10 cellular contexts compared by ENCODE assay signal in the genomic region with DNA sequence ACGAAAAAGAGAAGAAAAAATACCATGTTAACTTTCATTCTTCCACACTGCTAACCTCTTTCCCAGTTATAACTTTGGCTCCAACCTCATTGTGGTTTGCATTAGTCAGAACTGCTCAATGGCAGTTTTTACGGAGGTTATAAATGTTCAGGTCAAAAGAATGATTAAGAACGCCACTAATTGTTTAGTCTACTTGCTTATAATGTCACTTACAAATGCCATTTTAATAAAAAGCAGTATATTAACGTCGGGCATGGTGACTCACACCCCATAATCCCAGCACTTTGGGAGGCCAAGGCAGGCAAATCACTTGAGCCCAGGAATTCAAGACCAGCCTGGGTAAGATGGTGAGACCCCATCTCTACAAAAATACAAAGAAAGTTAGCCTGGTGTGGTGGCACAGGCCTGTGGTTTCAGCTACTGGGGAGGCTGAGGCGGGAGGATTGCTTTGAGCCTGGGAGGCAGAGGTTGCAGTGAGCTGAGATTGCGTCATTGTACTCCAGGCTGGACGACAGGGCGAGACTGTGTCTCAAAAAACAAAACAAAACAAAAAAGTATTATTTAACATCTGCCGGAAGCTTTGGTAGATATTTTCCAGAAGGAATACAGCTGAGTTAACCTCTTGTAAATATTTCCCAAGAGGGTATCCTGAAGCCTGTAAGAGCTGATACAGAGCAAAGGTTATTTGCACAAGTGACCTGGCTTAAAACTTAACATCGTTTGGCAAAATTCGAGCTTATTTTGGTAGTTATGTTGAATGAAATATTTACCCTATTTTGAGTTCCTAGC. TPM values are rescaled to one million over a fixed set of nuclear protein-coding genes. Genes with fewer than 3 reads are reported as not detected.
DNase-seq lines count a peak whose midpoint lies in the region; FAIRE-seq and TF ChIP-seq lines count a peak whose summit lies in the region.
"Had no signal": no experiment of that assay in that cellular context is flagged by ENCODE, and none has a peak within 500 bp of the region (broad histone marks: within the 10 kb centered on the region; RNA-seq: fewer than 3 reads in every experiment).

No MANE protein-coding gene starts in this region.

- H3K79me2 ChIP-seq in PC-9 (ENCODE audit: low read depth) (peaks cover 97% of the 10 kb centered on the region), endothelial cell of umbilical vein (ENCODE audit: control insufficient read depth, insufficient read depth, low read length) (peaks cover 86% of the 10 kb centered on the region), osteoblast (ENCODE audit: insufficient read depth, low read length) (peaks cover 86% of the 10 kb centered on the region), mesendoderm (ENCODE audit: control insufficient read depth, insufficient read depth, low read length) (peaks cover 65% of the 10 kb centered on the region)

- intact Hi-C loops in PC-9 (cut with micrococcal nuclease; ENCODE audit: unreplicated experiment) (loop anchor here (2.0 to 10.0 kb wide), 5 partner anchors 77 to 833 kb away; partner anchors contain the start of gene HNRNPA3), endothelial cell of umbilical vein (cut with micrococcal nuclease) (loop anchor here (1.0 to 5.0 kb wide), 5 partner anchors 17 to 233 kb away; partner anchors contain the start of gene NFE2L2)

- no peak overlapping the region for H2BK15ac ChIP-seq in mesendoderm (replicated peaks; ENCODE audit: low read depth)

- peak; percentile 92 for DNase-seq in Caki2 (ENCODE audit: low read depth)
- peak; percentile 38 to 80 for DNase-seq in PC-9
- peak; percentile 65 for DNase-seq in endothelial cell of umbilical vein (ENCODE audit: low read depth, low spot score)
- peak; percentile 63 for DNase-seq in osteoblast (ENCODE audit: insufficient read length, low spot score, missing footprints)
- DNase-seq in mesendoderm = no peak
- no peak for DNase-seq in NCI-H1694 (lab: John Stamatoyannopoulos, UW)
- DNase-seq in NCI-H774 (lab: John Stamatoyannopoulos, UW) = no peak
- no peak for DNase-seq in GOT3 (lab: John Stamatoyannopoulos, UW)
- DNase-seq: SW 1271 had no signal

- peaks cover 13% of the 10 kb centered on the region for H3K79me1 ChIP-seq in mesendoderm (ENCODE audit: low read length)

- peaks cover 6% of the 10 kb centered on the region; the same call in 1 of the 2 replicates for H3K36me3 ChIP-seq in PC-9 (ENCODE audit: low read depth)
- H3K36me3 ChIP-seq in endothelial cell of umbilical vein (ENCODE audit: control insufficient read depth in 2 of 2, extremely low read depth in 1 of 2, insufficient read depth in 2 of 2, low read length in 2 of 2) = no peaks in the 10 kb centered on the region
- H3K36me3 ChIP-seq in osteoblast (ENCODE audit: insufficient read depth, low read length) = no peaks in the 10 kb centered on the region
- no peaks in the 10 kb centered on the region for H3K36me3 ChIP-seq in mesendoderm (ENCODE audit: control insufficient read depth, insufficient read depth, low read length)
- H3K36me3 ChIP-seq: ovary had no signal

- TF ChIP-seq CTCF in PC-9 (conservative IDR thresholded peaks at IDR 0.05) = no peak
- no peak for TF ChIP-seq CTCF in endothelial cell of umbilical vein (IDR thresholded peaks at IDR 0.05; ENCODE audit: extremely low read depth in 1 of 2, insufficient read depth in 1 of 2, low read depth in 1 of 2, low read length in 2 of 2)
- no peak for TF ChIP-seq CTCF in osteoblast (IDR thresholded peaks at IDR 0.05; ENCODE audit: extremely low read depth, low read depth, low read length)

- no TSS peak for BruUV-seq in PC-9 (replicated peaks; lab: Mats Ljungman, UMichigan)
- no TSS peak for BruUV-seq in endothelial cell of umbilical vein (replicated peaks; lab: Mats Ljungman, UMichigan)

- no peak for TF ChIP-seq POLR2A in endothelial cell of umbilical vein (IDR thresholded peaks at IDR 0.05; ENCODE audit: low read depth, low read length)

- no peak overlapping the region for H2BK5ac ChIP-seq in mesendoderm (ENCODE audit: low read length)

- no peak overlapping the region for H4K8ac ChIP-seq in mesendoderm (ENCODE audit: low read depth, low read length)

- H3K27me3 ChIP-seq in PC-9 (ENCODE audit: insufficient read depth, low read depth) = no peaks in the 10 kb centered on the region
- no peaks in the 10 kb centered on the region for H3K27me3 ChIP-seq in endothelial cell of umbilical vein (ENCODE audit: control insufficient read depth in 2 of 2, insufficient read depth in 2 of 2, low read length in 2 of 2)
- no peaks in the 10 kb centered on the region for H3K27me3 ChIP-seq in osteoblast (ENCODE audit: insufficient read depth, low read length)
- no peaks in the 10 kb centered on the region for H3K27me3 ChIP-seq in mesendoderm (ENCODE audit: insufficient read depth, low read length, poor library complexity)
- H3K27me3 ChIP-seq: ovary had no signal

- no peak overlapping the region for H3K18ac ChIP-seq in mesendoderm (ENCODE audit: low read length)

- in situ Hi-C loops in Caki2 (cut with HindIII; ENCODE audit: low pct_unique_long_range_greater_than_20kb, low sequenced_read_pairs) = no loop called here

- H3K9ac ChIP-seq in endothelial cell of umbilical vein (replicated peaks; ENCODE audit: extremely low read depth, insufficient read depth, low read length) (peak overlapping the region; percentile 59), mesendoderm (ENCODE audit: low read length) (no peak overlapping the region)

- H2AFZ ChIP-seq in PC-9 = no peak overlapping the region
- H2AFZ ChIP-seq in endothelial cell of umbilical vein (ENCODE audit: low read depth, low read length) = no peak overlapping the region
- no peak overlapping the region for H2AFZ ChIP-seq in osteoblast (ENCODE audit: low read length)

- H4K5ac ChIP-seq in mesendoderm (ENCODE audit: low read length) = no peak overlapping the region

- no peaks in the 10 kb centered on the region for H3K9me1 ChIP-seq in endothelial cell of umbilical vein (replicated peaks; ENCODE audit: control insufficient read depth, extremely low read depth, insufficient read depth, low read length)

- no peak overlapping the region for H2AK5ac ChIP-seq in mesendoderm (ENCODE audit: low read length)

- H3K27ac ChIP-seq in PC-9 (peak overlapping the region; percentile 67), endothelial cell of umbilical vein (ENCODE audit: insufficient read depth, low read depth, low read length) (peak overlapping the region; percentile 82), osteoblast (ENCODE audit: low read depth, low read length) (peak overlapping the region; percentile 82), mesendoderm (ENCODE audit: low read depth, low read length) (no peak overlapping the region)
- H3K27ac ChIP-seq: ovary had no signal

- POLR2A ChIA-PET in PC-9 (lab: Charles Lee; ENCODE audit: unreplicated experiment) (interaction anchor here (0.6 kb wide), 1 partner anchor 675 kb away, joined by 4 read pairs; the partner anchor contains the start of gene PDE11A), endothelial cell of umbilical vein (lab: Charles Lee) (interaction anchor here (1.2 kb wide), 1 partner anchor 61 kb away, joined by 3 read pairs; no protein-coding TSS in a partner anchor)

- H3K4me1 ChIP-seq in PC-9 (replicated peaks; ENCODE audit: insufficient read depth) = peaks cover 56% of the 10 kb centered on the region
- H3K4me1 ChIP-seq in endothelial cell of umbilical vein (ENCODE audit: control insufficient read depth, extremely low read depth, insufficient read depth, low read length) = peaks cover 76% of the 10 kb centered on the region
- H3K4me1 ChIP-seq in osteoblast (ENCODE audit: insufficient read depth, low read length) = peaks cover 28% of the 10 kb centered on the region
- peaks cover 7% of the 10 kb centered on the region for H3K4me1 ChIP-seq in mesendoderm (ENCODE audit: control insufficient read depth, low read depth, low read length)

- no peaks in the 10 kb centered on the region for H4K20me1 ChIP-seq in PC-9 (ENCODE audit: insufficient read depth)
- H4K20me1 ChIP-seq in endothelial cell of umbilical vein (replicated peaks; ENCODE audit: control insufficient read depth, extremely low read depth, insufficient read depth, low read length) = peaks cover 2% of the 10 kb centered on the region
- peaks cover 25% of the 10 kb centered on the region for H4K20me1 ChIP-seq in osteoblast (ENCODE audit: insufficient read depth, low read length)

- H3K56ac ChIP-seq in mesendoderm (ENCODE audit: low read length) = no peak overlapping the region

- H3K23ac ChIP-seq in mesendoderm (ENCODE audit: low read length) = no peak overlapping the region

- H2BK120ac ChIP-seq in mesendoderm (ENCODE audit: low read depth, low read length) = no peak overlapping the region

- H3K4me2 ChIP-seq in PC-9 = peak overlapping the region; percentile 27
- peak overlapping the region; percentile 34 for H3K4me2 ChIP-seq in endothelial cell of umbilical vein (ENCODE audit: insufficient read depth, low read length)
- H3K4me2 ChIP-seq in osteoblast (ENCODE audit: insufficient read depth, low read length) = peak overlapping the region; percentile 81
- H3K4me2 ChIP-seq in mesendoderm (ENCODE audit: low read length) = no peak overlapping the region

- H3K9me2 ChIP-seq in PC-9 (ENCODE audit: insufficient read depth) = no peaks in the 10 kb centered on the region

- H3K9me3 ChIP-seq in PC-9 (ENCODE audit: insufficient read depth, low read depth) (no peaks in the 10 kb centered on the region; the same call in 1 of the 2 replicates), endothelial cell of umbilical vein (replicated peaks; ENCODE audit: control insufficient read depth, insufficient read depth, low read length) (no peaks in the 10 kb centered on the region), osteoblast (ENCODE audit: low read depth, low read length) (no peaks in the 10 kb centered on the region)
- H3K9me3 ChIP-seq: ovary had no signal

- H3F3A ChIP-seq in PC-9 (ENCODE audit: insufficient read depth, low read depth) = peaks cover 19% of the 10 kb centered on the region

- CTCF ChIA-PET in PC-9 (lab: Charles Lee) (interaction anchor here (1.0 kb wide), 1 partner anchor 134 kb away, joined by 3 read pairs; no protein-coding TSS in a partner anchor), endothelial cell of umbilical vein (lab: Charles Lee) (interaction anchor here (0.7 to 1.4 kb wide), 6 partner anchors 17 to 233 kb away, joined by 3 to 6 read pairs (median 3); no protein-coding TSS in a partner anchor)

- H3K4ac ChIP-seq in mesendoderm (ENCODE audit: low read depth, low read length) = no peak overlapping the region

- peak; percentile 62 for FAIRE-seq in endothelial cell of umbilical vein (lab: Jason Lieb, UNC)

- dilution Hi-C loops in endothelial cell of umbilical vein (cut with MboI; ENCODE audit: extremely low pct_ligation_motif_present, low sequenced_read_pairs) = loop anchor here (10.0 kb wide), 1 partner anchor 233 kb away; no protein-coding TSS in a partner anchor

- no CpG with 5 or more reads among the region's 12 CpGs for WGBS in mesendoderm (ENCODE audit: extremely low coverage, insufficient coverage, low lambda C conversion rate)

- no peak overlapping the region for H3K4me3 ChIP-seq in PC-9
- no peak overlapping the region for H3K4me3 ChIP-seq in endothelial cell of umbilical vein (replicated peaks in 1 of 3; ENCODE audit: insufficient read depth in 1 of 3, low read depth in 1 of 3, low read length in 3 of 3)
- H3K4me3 ChIP-seq in osteoblast (ENCODE audit: insufficient read depth, low read length) = peak overlapping the region; percentile 18
- no peak overlapping the region for H3K4me3 ChIP-seq in mesendoderm (ENCODE audit: low read length)
- H3K4me3 ChIP-seq: ovary had no signal

RNA-seq across cellular contexts. Expression of gene AGPS, which starts 5.1 kb away (rescaled TPM):
- total RNA-seq in Caki2 (2014; rRNA removed; shearing (Covaris generic); ENCODE audit: low replicate concordance) = 13.5 and 26.8 TPM in 2 replicates
- total RNA-seq in PC-9 (2021) (101 and 107 TPM in 2 replicates), endothelial cell of umbilical vein (88.8 and 96.5 TPM in 2 replicates), osteoblast (32.1 and 34.0 TPM in 2 replicates)
- polyA plus RNA-seq in endothelial cell of umbilical vein = 7.5 and 10.1 TPM in 2 replicates
- polyA plus RNA-seq in endothelial cell of umbilical vein (2011; cell fraction: cytosol; rRNA removed) = 16.6 and 17.8 TPM in 2 replicates
- 16.1 and 29.2 TPM in 2 replicates for polyA plus RNA-seq in endothelial cell of umbilical vein (2011; cell fraction: nucleus; rRNA removed)
- polyA plus RNA-seq in endothelial cell of umbilical vein (2012) = 47.9 and 71.7 TPM in 2 replicates
- polyA minus RNA-seq in endothelial cell of umbilical vein = 28.9 and 33.3 TPM in 2 replicates
- 32.8 TPM for polyA minus RNA-seq in endothelial cell of umbilical vein (2011; cell fraction: cytosol; rRNA and poly(A)+ RNA removed)
- polyA minus RNA-seq in endothelial cell of umbilical vein (2011; cell fraction: nucleus; rRNA and poly(A)+ RNA removed) = 60.9 and 96.6 TPM in 2 replicates
- 41.4 TPM for polyA plus RNA-seq in mesendoderm (2013, experiment 1 of 2)
- polyA plus RNA-seq in mesendoderm (2013, experiment 2 of 2) = 40.2 TPM

Comparison
In these comparisons a context has a peak if more than half of its experiments do, and no peak if none do; other contexts are left out.
1. DNase-seq: peak in Caki2 (single experiment), PC-9 (2 of 2), endothelial cell of umbilical vein (single experiment) and osteoblast (single experiment); none in mesendoderm (single experiment), NCI-H1694 (single experiment), NCI-H774 (single experiment) and GOT3 (single experiment).